21 cellular contexts compared by ENCODE assay signal in genomic region chr5:10849278-10849677, GRCh38.
"Had no signal": no experiment of that assay in that cellular context is flagged by ENCODE, and none has a peak within 500 bp of the region (broad histone marks: within the 10 kb centered on the region; RNA-seq: fewer than 3 reads in every experiment).

No MANE protein-coding gene starts in this region.

- H3K9me3 ChIP-seq: ovary, prostate gland, thoracic aorta had no signal

- H3K4me1 ChIP-seq: prostate gland had no signal

- H3K27ac ChIP-seq: heart right ventricle, ovary, prostate gland, skin epidermis, thoracic aorta had no signal

- H3K27me3 ChIP-seq: heart right ventricle, ovary had no signal

- DNase-seq: activated CD4-positive, alpha-beta T cell treated with anti-CD3 and anti-CD28 coated beads for 36 hours; activated CD4-positive, CD25-positive, alpha-beta regulatory T cell; activated CD8-positive, alpha-beta memory T cell treated with anti-CD3 and anti-CD28 coated beads, Interleukin-2, amount 10 ng/mL, durations not matched to agents 7 days and 5 days; activated CD8-positive, alpha-beta T cell treated with anti-CD3 and anti-CD28 coated beads, Interleukin-2, amount 10 ng/mL, durations not matched to agents 7 days and 5 days; activated naive CD4-positive, alpha-beta T cell; activated T-cell treated with anti-CD3 and anti-CD28 coated beads, Interleukin-2, amount 50 U/mL, for 48 hours; anterior cingulate cortex; caudate nucleus; endodermal cell; foreskin melanocyte; heart right ventricle; left cardiac atrium; left ventricle myocardium superior; naive thymus-derived CD4-positive, alpha-beta T cell; ovary; retina; stimulated activated CD4-positive, alpha-beta T cell treated with anti-CD3 and anti-CD28 coated beads, Interleukin-12 subunit alpha, Interleukin-12 subunit beta, amount 100 ng/mL, for 4 hours; stimulated activated CD4-positive, alpha-beta T cell treated with anti-CD3 and anti-CD28 coated beads, Interleukin-4, amount 100 ng/mL, for 24 hours had no signal

- H3K36me3 ChIP-seq: heart right ventricle, ovary, prostate gland, thoracic aorta had no signal

- H3K4me3 ChIP-seq: heart right ventricle, ovary, prostate gland, skin epidermis, thoracic aorta had no signal
